ENCODE assay signal across 13 cellular contexts in the genomic region with DNA sequence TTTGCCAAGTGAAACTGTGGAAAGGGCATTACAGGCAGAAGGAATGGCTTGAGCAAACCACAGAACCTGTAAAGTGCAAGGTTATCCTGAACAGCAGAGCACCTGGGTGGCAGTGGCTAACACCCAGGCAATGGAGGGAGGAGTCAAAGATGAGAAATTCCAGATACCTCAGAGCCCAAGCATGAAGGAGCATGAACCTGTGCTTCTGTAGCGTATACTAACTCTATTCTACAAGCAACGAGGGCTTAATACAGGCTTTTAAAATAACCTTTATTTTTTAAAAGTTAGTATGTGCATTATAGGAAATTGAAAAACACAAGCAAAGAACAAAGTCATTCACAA.
"Had no signal": no experiment of that assay in that cellular context is flagged by ENCODE, and none has a peak within 500 bp of the region (broad histone marks: within the 10 kb centered on the region; RNA-seq: fewer than 3 reads in every experiment).

No MANE protein-coding gene starts in this region.

- H3K9me3 ChIP-seq: mucosa of descending colon, suprapubic skin, upper lobe of left lung had no signal

- H3K4me3 ChIP-seq: mucosa of descending colon, suprapubic skin, upper lobe of left lung had no signal

- ATAC-seq: effector memory CD8-positive, alpha-beta T cell; mucosa of descending colon; naive thymus-derived CD8-positive, alpha-beta T cell; stimulated activated naive CD8-positive, alpha-beta T cell treated with anti-CD3 and anti-CD28 coated beads, Interleukin-15, Interleukin-2, amounts not matched to agents 100 U/mL and 50 U/mL, for 24 hours had no signal

- DNase-seq: activated B cell treated with CpG ODN at 0.5 μM for 24 hours; activated CD4-positive, alpha-beta T cell treated with anti-CD3 and anti-CD28 coated beads, Interleukin-2, amount 10 ng/mL, durations not matched to agents 7 days and 5 days; activated CD8-positive, alpha-beta memory T cell treated with anti-CD3 and anti-CD28 coated beads for 24 hours; activated naive CD4-positive, alpha-beta T cell treated with Interleukin-2 at 50 U/mL for 16 hours; effector memory CD8-positive, alpha-beta T cell; hypothalamus; kidney glomerular epithelial cell; mucosa of descending colon; naive thymus-derived CD8-positive, alpha-beta T cell; stimulated activated CD4-positive, alpha-beta T cell treated with anti-CD3 and anti-CD28 coated beads, Interleukin-2, amount 100 ng/mL, for 48 hours; stimulated activated naive CD8-positive, alpha-beta T cell treated with anti-CD3 and anti-CD28 coated beads, Interleukin-15, Interleukin-2, amounts not matched to agents 100 U/mL and 50 U/mL, for 24 hours; upper lobe of left lung had no signal

- H3K27me3 ChIP-seq: suprapubic skin, upper lobe of left lung had no signal

- H3K27ac ChIP-seq: suprapubic skin, upper lobe of left lung had no signal
